Comparison of ENCODE assay signal across 1 cellular context in the genomic region with DNA sequence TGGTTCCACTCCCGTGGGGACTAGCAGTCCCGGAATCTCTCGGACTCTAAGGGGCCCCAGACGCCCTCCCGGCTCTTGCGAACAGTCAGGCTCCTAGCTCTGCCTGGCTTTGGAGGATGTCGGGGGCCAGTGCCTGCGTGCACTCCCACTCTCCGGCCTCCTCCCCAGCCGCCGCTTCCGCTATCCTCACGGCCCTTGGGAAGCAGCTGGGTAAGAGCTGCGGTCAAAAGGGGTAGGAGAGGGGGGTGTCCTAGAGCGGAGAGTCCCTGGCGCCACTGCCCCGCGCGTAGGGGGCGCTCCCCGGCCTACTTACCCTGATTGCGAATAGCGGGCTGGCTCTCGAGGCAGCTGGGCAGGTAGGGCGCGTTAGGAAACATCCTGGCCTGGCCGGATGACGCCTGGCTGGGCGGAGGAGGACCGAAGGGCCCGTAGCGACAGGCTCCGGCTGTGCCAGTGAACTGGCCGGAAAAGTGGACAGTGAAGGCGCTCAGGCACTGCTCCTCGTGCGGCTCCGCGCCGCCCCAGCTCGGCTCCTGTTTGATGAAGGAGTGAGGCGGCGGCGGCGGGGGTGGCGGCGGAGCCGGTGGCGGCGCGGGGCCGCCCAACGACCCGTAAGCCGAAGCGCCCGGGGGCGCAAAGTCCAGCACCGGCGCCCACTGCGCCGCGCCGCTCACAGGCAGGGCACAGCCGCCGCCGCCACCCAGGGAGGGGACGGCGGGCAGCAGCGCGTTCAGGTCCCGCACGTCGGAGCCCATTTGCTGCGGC.
A peak's percentile ranks its signal among the peaks of the same experiment; 100 is the strongest.
TF ChIP-seq lines count a peak whose summit lies in the region.

No MANE protein-coding gene starts in this region.

TF ChIP-seq in K562, 482 proteins besides CTCF, POLR2A, EP300 and RAD21 (continued from another document and continues in another):
- TF ChIP-seq, protein P1, sequence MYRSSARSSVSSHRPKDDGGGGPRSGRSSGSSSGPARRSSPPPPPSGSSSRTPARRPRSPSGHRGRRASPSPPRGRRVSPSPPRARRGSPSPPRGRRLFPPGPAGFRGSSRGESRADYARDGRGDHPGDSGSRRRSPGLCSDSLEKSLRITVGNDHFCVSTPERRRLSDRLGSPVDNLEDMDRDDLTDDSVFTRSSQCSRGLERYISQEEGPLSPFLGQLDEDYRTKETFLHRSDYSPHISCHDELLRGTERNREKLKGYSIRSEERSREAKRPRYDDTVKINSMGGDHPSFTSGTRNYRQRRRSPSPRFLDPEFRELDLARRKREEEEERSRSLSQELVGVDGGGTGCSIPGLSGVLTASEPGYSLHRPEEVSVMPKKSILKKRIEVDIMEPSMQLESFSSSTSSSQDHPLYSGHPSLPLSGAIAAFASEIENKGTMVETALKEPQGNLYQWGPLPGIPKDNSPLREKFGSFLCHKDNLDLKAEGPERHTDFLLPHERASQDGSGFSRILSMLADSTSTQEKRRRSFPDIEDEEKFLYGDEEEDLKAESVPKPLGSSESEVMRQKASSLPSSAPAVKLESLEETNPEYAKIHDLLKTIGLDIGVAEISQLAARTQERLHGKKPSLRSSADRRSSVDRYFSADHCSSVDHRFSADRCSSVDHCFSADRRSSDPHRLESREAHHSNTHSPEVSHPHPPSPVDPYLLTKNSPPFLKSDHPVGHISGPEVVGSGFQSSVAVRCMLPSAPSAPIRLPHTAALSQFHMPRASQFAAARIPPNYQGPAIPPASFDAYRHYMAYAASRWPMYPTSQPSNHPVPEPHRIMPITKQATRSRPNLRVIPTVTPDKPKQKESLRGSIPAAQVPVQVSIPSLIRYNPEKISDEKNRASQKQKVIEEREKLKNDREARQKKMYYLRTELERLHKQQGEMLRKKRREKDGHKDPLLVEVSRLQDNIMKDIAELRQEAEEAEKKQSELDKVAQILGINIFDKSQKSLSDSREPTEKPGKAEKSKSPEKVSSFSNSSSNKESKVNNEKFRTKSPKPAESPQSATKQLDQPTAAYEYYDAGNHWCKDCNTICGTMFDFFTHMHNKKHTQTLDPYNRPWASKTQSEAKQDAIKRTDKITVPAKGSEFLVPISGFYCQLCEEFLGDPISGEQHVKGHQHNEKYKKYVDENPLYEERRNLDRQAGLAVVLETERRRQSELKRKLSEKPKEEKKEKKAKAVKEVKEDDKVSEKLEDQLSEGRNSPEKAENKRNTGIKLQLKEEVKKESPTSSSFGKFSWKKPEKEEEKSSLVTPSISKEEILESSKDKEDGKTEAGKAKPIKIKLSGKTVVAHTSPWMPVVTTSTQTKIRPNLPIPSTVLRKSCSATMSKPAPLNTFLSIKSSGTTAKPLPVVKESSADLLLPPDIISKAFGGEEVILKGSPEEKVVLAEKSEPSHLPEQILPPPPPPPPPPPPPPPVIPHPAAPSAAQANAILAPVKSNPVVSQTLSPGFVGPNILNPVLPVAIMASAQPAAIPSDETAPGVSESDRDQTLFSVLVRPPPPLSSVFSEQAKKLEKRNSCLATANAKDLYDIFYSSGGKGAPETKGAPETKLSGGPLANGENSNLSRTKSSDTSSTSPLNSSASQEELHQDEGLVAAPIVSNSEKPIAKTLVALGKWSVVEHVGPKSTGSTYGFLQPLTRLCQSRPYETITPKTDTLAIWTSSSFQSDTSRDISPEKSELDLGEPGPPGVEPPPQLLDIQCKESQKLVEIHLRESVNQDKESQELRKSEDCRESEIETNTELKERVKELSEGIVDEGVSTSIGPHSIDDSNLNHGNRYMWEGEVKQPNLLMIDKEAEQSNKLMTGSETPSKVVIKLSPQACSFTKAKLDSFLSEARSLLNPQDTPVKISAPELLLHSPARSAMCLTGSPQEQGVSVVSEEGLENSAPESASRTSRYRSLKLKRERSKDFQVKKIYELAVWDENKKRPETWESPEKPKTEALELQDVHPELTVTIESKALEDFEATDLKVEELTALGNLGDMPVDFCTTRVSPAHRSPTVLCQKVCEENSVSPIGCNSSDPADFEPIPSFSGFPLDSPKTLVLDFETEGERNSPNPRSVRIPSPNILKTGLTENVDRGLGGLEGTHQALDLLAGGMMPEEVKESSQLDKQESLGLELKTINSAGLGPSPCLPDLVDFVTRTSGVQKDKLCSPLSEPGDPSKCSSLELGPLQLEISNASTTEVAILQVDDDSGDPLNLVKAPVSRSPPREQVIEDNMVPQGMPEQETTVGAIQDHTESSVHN (IDR thresholded peaks at IDR 0.05; ENCODE audit: borderline replicate concordance in 1 of 2, low read depth in 1 of 2) = no peak
- TF ChIP-seq, protein P2, sequence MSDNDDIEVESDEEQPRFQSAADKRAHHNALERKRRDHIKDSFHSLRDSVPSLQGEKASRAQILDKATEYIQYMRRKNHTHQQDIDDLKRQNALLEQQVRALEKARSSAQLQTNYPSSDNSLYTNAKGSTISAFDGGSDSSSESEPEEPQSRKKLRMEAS (CRISPR knock-in tag; IDR thresholded peaks at IDR 0.05) = peak; percentile 31; the same call in 1 of the 2 replicates
- TF ChIP-seq NBN (IDR thresholded peaks at IDR 0.05; ENCODE audit: low read depth) (peak; percentile 53), XRCC5 (IDR thresholded peaks at IDR 0.05; ENCODE audit: low read depth, low read length) (peak; percentile 93; the same call in 1 of the 2 replicates), PHF8 (IDR thresholded peaks at IDR 0.05; ENCODE audit: borderline replicate concordance, low read length) (peak; percentile 43; the same call in 1 of the 2 replicates), CREM (IDR thresholded peaks at IDR 0.05; ENCODE audit: low read depth) (peak; percentile 54), SIN3B (IDR thresholded peaks at IDR 0.05; ENCODE audit: low read depth) (no peak), CBFA2T3 (IDR thresholded peaks at IDR 0.05) (peak; percentile 36; the same call in 1 of the 2 replicates), SAFB2 (IDR thresholded peaks at IDR 0.05; ENCODE audit: borderline replicate concordance, low read depth, low read length, severe bottlenecking) (no peak), FIP1L1 (IDR thresholded peaks at IDR 0.05; ENCODE audit: low read depth, low read length, poor library complexity, severe bottlenecking) (no peak), TCF3 (CRISPR knock-in tag; IDR thresholded peaks at IDR 0.05) (0 out of 2 replicates have a peak, but pooled peaks have one; percentile 26), CEBPB (tag; IDR thresholded peaks at IDR 0.05) (peak; percentile 54; the same call in 1 of the 2 replicates), PML (IDR thresholded peaks at IDR 0.05; ENCODE audit: low read length) (peak; percentile 60), KLF16 (IDR thresholded peaks at IDR 0.05) (peak; percentile 45; the same call in 1 of the 2 replicates), IRF2 (CRISPR knock-in tag; IDR thresholded peaks at IDR 0.05) (no peak), ZNF785 (CRISPR knock-in tag; IDR thresholded peaks at IDR 0.05) (no peak), ESRRA (IDR thresholded peaks at IDR 0.05; ENCODE audit: borderline replicate concordance, low read depth) (peak; percentile 87; the same call in 1 of the 2 replicates), SPI1 (IDR thresholded peaks at IDR 0.05; ENCODE audit: borderline replicate concordance, low read depth, low read length) (peak; percentile 52; the same call in 1 of the 2 replicates), ZNF239 (CRISPR knock-in tag; IDR thresholded peaks at IDR 0.05) (0 out of 2 replicates have a peak, but pooled peaks have one; percentile 8), ZBED1 (IDR thresholded peaks at IDR 0.05) (peak; percentile 17; the same call in 1 of the 2 replicates), RNF2 (IDR thresholded peaks at IDR 0.05) (peak; percentile 79; the same call in 1 of the 2 replicates), ZBTB17 (CRISPR knock-in tag; IDR thresholded peaks at IDR 0.05) (peak; percentile 59; the same call in 1 of the 2 replicates), SIN3A (IDR thresholded peaks at IDR 0.05; ENCODE audit: borderline replicate concordance in 2 of 2, control insufficient read depth in 1 of 2, low read depth in 2 of 2, low read length in 2 of 2) (peak; percentile 17 to 66; a peak in 1 of 4 replicates), ELF1 (tag; IDR thresholded peaks at IDR 0.05) (peak; percentile 74), ZNF212 (CRISPR knock-in tag; IDR thresholded peaks at IDR 0.05) (peak; percentile 25; the same call in 1 of the 2 replicates), EWSR1 (IDR thresholded peaks at IDR 0.05; ENCODE audit: borderline replicate concordance, low read depth, partially characterized antibody) (no peak), SP1 (CRISPR knock-in tag; IDR thresholded peaks at IDR 0.05) (peak; percentile 59)
- TF ChIP-seq, protein P3, sequence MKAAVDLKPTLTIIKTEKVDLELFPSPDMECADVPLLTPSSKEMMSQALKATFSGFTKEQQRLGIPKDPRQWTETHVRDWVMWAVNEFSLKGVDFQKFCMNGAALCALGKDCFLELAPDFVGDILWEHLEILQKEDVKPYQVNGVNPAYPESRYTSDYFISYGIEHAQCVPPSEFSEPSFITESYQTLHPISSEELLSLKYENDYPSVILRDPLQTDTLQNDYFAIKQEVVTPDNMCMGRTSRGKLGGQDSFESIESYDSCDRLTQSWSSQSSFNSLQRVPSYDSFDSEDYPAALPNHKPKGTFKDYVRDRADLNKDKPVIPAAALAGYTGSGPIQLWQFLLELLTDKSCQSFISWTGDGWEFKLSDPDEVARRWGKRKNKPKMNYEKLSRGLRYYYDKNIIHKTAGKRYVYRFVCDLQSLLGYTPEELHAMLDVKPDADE (conservative IDR thresholded peaks at IDR 0.05; ENCODE audit: control insufficient read depth, low read depth, low read length) = peak; percentile 75
- TF ChIP-seq, protein P4, sequence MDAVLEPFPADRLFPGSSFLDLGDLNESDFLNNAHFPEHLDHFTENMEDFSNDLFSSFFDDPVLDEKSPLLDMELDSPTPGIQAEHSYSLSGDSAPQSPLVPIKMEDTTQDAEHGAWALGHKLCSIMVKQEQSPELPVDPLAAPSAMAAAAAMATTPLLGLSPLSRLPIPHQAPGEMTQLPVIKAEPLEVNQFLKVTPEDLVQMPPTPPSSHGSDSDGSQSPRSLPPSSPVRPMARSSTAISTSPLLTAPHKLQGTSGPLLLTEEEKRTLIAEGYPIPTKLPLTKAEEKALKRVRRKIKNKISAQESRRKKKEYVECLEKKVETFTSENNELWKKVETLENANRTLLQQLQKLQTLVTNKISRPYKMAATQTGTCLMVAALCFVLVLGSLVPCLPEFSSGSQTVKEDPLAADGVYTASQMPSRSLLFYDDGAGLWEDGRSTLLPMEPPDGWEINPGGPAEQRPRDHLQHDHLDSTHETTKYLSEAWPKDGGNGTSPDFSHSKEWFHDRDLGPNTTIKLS (IDR thresholded peaks at IDR 0.05; ENCODE audit: borderline replicate concordance, low read depth) = 0 out of 2 replicates have a peak, but pooled peaks have one; percentile 30
- TF ChIP-seq, protein P5, sequence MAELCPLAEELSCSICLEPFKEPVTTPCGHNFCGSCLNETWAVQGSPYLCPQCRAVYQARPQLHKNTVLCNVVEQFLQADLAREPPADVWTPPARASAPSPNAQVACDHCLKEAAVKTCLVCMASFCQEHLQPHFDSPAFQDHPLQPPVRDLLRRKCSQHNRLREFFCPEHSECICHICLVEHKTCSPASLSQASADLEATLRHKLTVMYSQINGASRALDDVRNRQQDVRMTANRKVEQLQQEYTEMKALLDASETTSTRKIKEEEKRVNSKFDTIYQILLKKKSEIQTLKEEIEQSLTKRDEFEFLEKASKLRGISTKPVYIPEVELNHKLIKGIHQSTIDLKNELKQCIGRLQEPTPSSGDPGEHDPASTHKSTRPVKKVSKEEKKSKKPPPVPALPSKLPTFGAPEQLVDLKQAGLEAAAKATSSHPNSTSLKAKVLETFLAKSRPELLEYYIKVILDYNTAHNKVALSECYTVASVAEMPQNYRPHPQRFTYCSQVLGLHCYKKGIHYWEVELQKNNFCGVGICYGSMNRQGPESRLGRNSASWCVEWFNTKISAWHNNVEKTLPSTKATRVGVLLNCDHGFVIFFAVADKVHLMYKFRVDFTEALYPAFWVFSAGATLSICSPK (IDR thresholded peaks at IDR 0.05; ENCODE audit: borderline replicate concordance) = no peak
- TF ChIP-seq, protein P6, sequence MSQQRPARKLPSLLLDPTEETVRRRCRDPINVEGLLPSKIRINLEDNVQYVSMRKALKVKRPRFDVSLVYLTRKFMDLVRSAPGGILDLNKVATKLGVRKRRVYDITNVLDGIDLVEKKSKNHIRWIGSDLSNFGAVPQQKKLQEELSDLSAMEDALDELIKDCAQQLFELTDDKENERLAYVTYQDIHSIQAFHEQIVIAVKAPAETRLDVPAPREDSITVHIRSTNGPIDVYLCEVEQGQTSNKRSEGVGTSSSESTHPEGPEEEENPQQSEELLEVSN (IDR thresholded peaks at IDR 0.05; ENCODE audit: borderline replicate concordance in 1 of 2, extremely low read depth in 1 of 2, insufficient read depth in 1 of 2, insufficient read length in 1 of 2, low read depth in 1 of 2, low read length in 1 of 2, poor library complexity in 1 of 2, severe bottlenecking in 1 of 2) = peak in 1 of 2 experiments; percentile 71
- TF ChIP-seq, protein P7, sequence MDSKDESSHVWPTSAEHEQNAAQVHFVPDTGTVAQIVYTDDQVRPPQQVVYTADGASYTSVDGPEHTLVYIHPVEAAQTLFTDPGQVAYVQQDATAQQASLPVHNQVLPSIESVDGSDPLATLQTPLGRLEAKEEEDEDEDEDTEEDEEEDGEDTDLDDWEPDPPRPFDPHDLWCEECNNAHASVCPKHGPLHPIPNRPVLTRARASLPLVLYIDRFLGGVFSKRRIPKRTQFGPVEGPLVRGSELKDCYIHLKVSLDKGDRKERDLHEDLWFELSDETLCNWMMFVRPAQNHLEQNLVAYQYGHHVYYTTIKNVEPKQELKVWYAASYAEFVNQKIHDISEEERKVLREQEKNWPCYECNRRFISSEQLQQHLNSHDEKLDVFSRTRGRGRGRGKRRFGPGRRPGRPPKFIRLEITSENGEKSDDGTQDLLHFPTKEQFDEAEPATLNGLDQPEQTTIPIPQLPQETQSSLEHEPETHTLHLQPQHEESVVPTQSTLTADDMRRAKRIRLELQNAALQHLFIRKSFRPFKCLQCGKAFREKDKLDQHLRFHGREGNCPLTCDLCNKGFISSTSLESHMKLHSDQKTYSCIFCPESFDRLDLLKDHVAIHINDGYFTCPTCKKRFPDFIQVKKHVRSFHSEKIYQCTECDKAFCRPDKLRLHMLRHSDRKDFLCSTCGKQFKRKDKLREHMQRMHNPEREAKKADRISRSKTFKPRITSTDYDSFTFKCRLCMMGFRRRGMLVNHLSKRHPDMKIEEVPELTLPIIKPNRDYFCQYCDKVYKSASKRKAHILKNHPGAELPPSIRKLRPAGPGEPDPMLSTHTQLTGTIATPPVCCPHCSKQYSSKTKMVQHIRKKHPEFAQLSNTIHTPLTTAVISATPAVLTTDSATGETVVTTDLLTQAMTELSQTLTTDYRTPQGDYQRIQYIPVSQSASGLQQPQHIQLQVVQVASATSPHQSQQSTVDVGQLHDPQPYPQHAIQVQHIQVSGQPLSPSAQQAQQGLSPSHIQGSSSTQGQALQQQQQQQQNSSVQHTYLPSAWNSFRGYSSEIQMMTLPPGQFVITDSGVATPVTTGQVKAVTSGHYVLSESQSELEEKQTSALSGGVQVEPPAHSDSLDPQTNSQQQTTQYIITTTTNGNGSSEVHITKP (IDR thresholded peaks at IDR 0.05; ENCODE audit: partially characterized antibody) = peak; percentile 36
- TF ChIP-seq, protein P8, sequence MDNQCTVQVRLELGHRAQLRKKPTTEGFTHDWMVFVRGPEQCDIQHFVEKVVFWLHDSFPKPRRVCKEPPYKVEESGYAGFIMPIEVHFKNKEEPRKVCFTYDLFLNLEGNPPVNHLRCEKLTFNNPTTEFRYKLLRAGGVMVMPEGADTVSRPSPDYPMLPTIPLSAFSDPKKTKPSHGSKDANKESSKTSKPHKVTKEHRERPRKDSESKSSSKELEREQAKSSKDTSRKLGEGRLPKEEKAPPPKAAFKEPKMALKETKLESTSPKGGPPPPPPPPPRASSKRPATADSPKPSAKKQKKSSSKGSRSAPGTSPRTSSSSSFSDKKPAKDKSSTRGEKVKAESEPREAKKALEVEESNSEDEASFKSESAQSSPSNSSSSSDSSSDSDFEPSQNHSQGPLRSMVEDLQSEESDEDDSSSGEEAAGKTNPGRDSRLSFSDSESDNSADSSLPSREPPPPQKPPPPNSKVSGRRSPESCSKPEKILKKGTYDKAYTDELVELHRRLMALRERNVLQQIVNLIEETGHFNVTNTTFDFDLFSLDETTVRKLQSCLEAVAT (IDR thresholded peaks at IDR 0.05) = peak; percentile 10 to 88; a peak in 2 of 4 replicates
